In genomic region chrX:50812995-50813842, GRCh38 we compare ENCODE assay signal across 9 cellular contexts. TPM values are rescaled to one million over a fixed set of nuclear protein-coding genes. Genes with fewer than 3 reads are reported as not detected.
A peak's percentile ranks its signal among the peaks of the same experiment; 100 is the strongest.
DNase-seq lines count a peak whose midpoint lies in the region; ATAC-seq and TF ChIP-seq lines count a peak whose summit lies in the region.
"Had no signal": no experiment of that assay in that cellular context is flagged by ENCODE, and none has a peak within 500 bp of the region (broad histone marks: within the 10 kb centered on the region; RNA-seq: fewer than 3 reads in every experiment).

No MANE protein-coding gene starts in this region.

- H3K9ac ChIP-seq in mucosa of rectum (ENCODE audit: low read depth in 1 of 2, low read length in 2 of 2): peak overlapping the region; percentile 56 to 63

- CTCF ChIA-PET in AG04449 (lab: Yijun Ruan, JAX): no interaction called here

- H3K4me3 Mint-ChIP-seq in stimulated activated naive B cell treated with anti-CD40 and anti-IgM and Interleukin-4, amounts not matched to agents 10 μg/mL and 1 μg/mL and 100 μg/mL, for 72 hours: peak overlapping the region in 1 of 2 donors; percentile 64

- 1 to 28% methylated on average over 52 to 59 of the region's 59 CpGs for WGBS in esophagus, 2 donors

- H3K36me3 ChIP-seq in esophagus (ENCODE audit: control insufficient read depth in 2 of 2, insufficient read depth in 2 of 2, low read length in 1 of 2): no peaks in the 10 kb centered on the region
- H3K36me3 ChIP-seq in mucosa of rectum (ENCODE audit: control insufficient read depth in 2 of 2, insufficient read depth in 2 of 2, low read length in 2 of 2): no peaks in the 10 kb centered on the region

- H3K4me3 ChIP-seq in AG04449 (ENCODE audit: low read depth, low read length) (peak overlapping the region; percentile 65), NB4 (ENCODE audit: low read depth, low read length) (no peak overlapping the region), esophagus (ENCODE audit: low read depth in 1 of 2, low read length in 2 of 2) (peak overlapping the region; percentile 43 to 61), mucosa of rectum (ENCODE audit: low read length in 2 of 2) (peak overlapping the region; percentile 64 to 74)

- DNase-seq in AG04449 (ENCODE audit: low read depth, low spot score) (no peak), NB4 (ENCODE audit: low read depth) (peak; percentile 6), OCI-M1 (lab: John Stamatoyannopoulos, UW) (no peak), inferior parietal cortex (ENCODE audit: extremely low spot score) (no peak), GOT3 (lab: John Stamatoyannopoulos, UW) (no peak)
- no peak for DNase-seq in stimulated activated naive B cell treated with anti-CD40 and anti-IgM and Interleukin-4, amounts not matched to agents 10 μg/mL and 1 μg/mL and 100 μg/mL, for 72 hours
- DNase-seq: activated T-cell treated with anti-CD3 and anti-CD28 coated beads, Interleukin-2, amount 50 U/mL, for 4 hours had no signal

- H3K27ac ChIP-seq in esophagus (ENCODE audit: low read depth in 2 of 2, low read length in 1 of 2) (peak overlapping the region; percentile 3 to 25), mucosa of rectum (ENCODE audit: low read depth in 2 of 2, low read length in 2 of 2) (peak overlapping the region; percentile 61 to 74)

- H3K27me3 Mint-ChIP-seq in stimulated activated naive B cell treated with anti-CD40 and anti-IgM and Interleukin-4, amounts not matched to agents 10 μg/mL and 1 μg/mL and 100 μg/mL, for 72 hours: peaks cover 35 to 36% of the 10 kb centered on the region in 2 donors

- POLR2A ChIA-PET in AG04449 (lab: Yijun Ruan, JAX): interaction anchor here (1.9 kb wide), 1 partner anchor 14 kb away, joined by 17 read pairs; no protein-coding TSS in a partner anchor

- TF ChIP-seq CTCF in AG04449 (IDR thresholded peaks at IDR 0.05; ENCODE audit: insufficient read depth, low read length, missing control alignments) (no peak), NB4 (IDR thresholded peaks at IDR 0.05; ENCODE audit: low read depth, low read length) (no peak)

- no peak for TF ChIP-seq POLR2A in NB4 (IDR thresholded peaks at IDR 0.05; ENCODE audit: extremely low read depth, insufficient read length)

- peaks cover 0 to 8% of the 10 kb centered on the region in 2 donors for H3K9me3 ChIP-seq in esophagus (ENCODE audit: control insufficient read depth in 2 of 2, insufficient read depth in 1 of 2, low read depth in 1 of 2, low read length in 1 of 2)
- H3K9me3 ChIP-seq in mucosa of rectum (ENCODE audit: control insufficient read depth in 2 of 2, low read length in 2 of 2): no peaks in the 10 kb centered on the region

- ATAC-seq in stimulated activated naive B cell treated with anti-CD40 and anti-IgM and Interleukin-4, amounts not matched to agents 10 μg/mL and 1 μg/mL and 100 μg/mL, for 72 hours (replicated peaks): no peak

- no peaks in the 10 kb centered on the region for H3K9me3 Mint-ChIP-seq in stimulated activated naive B cell treated with anti-CD40 and anti-IgM and Interleukin-4, amounts not matched to agents 10 μg/mL and 1 μg/mL and 100 μg/mL, for 72 hours
- H3K9me3 Mint-ChIP-seq: activated T-cell treated with anti-CD3 and anti-CD28 coated beads, Interleukin-2, amount 50 U/mL, for 4 hours had no signal

- H3K27me3 ChIP-seq in esophagus (ENCODE audit: control insufficient read depth in 1 of 2, insufficient read depth in 2 of 2, low read length in 2 of 2) (peaks cover 0 to 4% of the 10 kb centered on the region in 2 donors), mucosa of rectum (ENCODE audit: control insufficient read depth in 2 of 2, insufficient read depth in 2 of 2, low read length in 2 of 2) (peaks cover 0 to 4% of the 10 kb centered on the region in 2 donors)

- no peaks in the 10 kb centered on the region for H3K36me3 Mint-ChIP-seq in stimulated activated naive B cell treated with anti-CD40 and anti-IgM and Interleukin-4, amounts not matched to agents 10 μg/mL and 1 μg/mL and 100 μg/mL, for 72 hours

- no peak overlapping the region for H3K27ac Mint-ChIP-seq in stimulated activated naive B cell treated with anti-CD40 and anti-IgM and Interleukin-4, amounts not matched to agents 10 μg/mL and 1 μg/mL and 100 μg/mL, for 72 hours

- H3K4me1 ChIP-seq in esophagus (ENCODE audit: control insufficient read depth in 2 of 2, insufficient read depth in 2 of 2, low read length in 1 of 2) (peaks cover 0 to 4% of the 10 kb centered on the region in 2 donors), mucosa of rectum (ENCODE audit: control insufficient read depth in 2 of 2, insufficient read depth in 2 of 2, low read length in 2 of 2) (peaks cover 0 to 6% of the 10 kb centered on the region in 2 donors)

- peaks cover 6 to 7% of the 10 kb centered on the region in 2 donors for H3K4me1 Mint-ChIP-seq in stimulated activated naive B cell treated with anti-CD40 and anti-IgM and Interleukin-4, amounts not matched to agents 10 μg/mL and 1 μg/mL and 100 μg/mL, for 72 hours

RNA-seq across cellular contexts. Expression of gene SHROOM4, which starts 0.8 kb away (rescaled TPM):
- 1 to 10 TPM in 1 of 2 donors, under 1 TPM in 1; 0.87 to 1.6 TPM for polyA plus RNA-seq in esophagus
